ENCODE assay signal across 7 cellular contexts in genomic region chr3:130894873-130895330, GRCh38. TPM values are rescaled to one million over a fixed set of nuclear protein-coding genes. Genes with fewer than 3 reads are reported as not detected.
A peak's percentile ranks its signal among the peaks of the same experiment; 100 is the strongest.
DNase-seq lines count a peak whose midpoint lies in the region; ATAC-seq and TF ChIP-seq lines count a peak whose summit lies in the region.

No MANE protein-coding gene starts in this region.

- ATAC-seq in HG03342 (IDR thresholded peaks at IDR 0.05; ENCODE audit: unreplicated experiment): no peak

- DNase-seq in GM13977 (ENCODE audit: low spot score) (peak; percentile 20), RWPE1 (ENCODE audit: low spot score) (no peak), fibroblast of lung (ENCODE audit: low read depth in 2 of 2) (peak; percentile 20 to 26), retinal pigment epithelial cell (ENCODE audit: low read depth) (no peak), NCI-H774 (lab: John Stamatoyannopoulos, UW) (no peak), hippocampal formation (lab: John Stamatoyannopoulos, UW) (no peak)

- no peaks in the 10 kb centered on the region for H3K4me1 ChIP-seq in fibroblast of lung (ENCODE audit: control insufficient read depth, extremely low read depth, insufficient read depth, low read length)

- CTCF ChIA-PET in RWPE1 (lab: Yijun Ruan, JAX): no interaction called here

- H4K20me1 ChIP-seq in fibroblast of lung (ENCODE audit: control insufficient read depth, extremely low read depth, insufficient read depth, low read length): no peaks in the 10 kb centered on the region

- POLR2A ChIA-PET in RWPE1 (lab: Yijun Ruan, JAX; ENCODE audit: low non-redundant PET): interaction anchor here (0.6 kb wide), 1 partner anchor 1638 kb away, joined by 4 read pairs; no protein-coding TSS in a partner anchor

- peaks cover 54% of the 10 kb centered on the region for H3K79me2 ChIP-seq in fibroblast of lung (ENCODE audit: control insufficient read depth, insufficient read depth, low read length)

- H3K9me3 ChIP-seq in fibroblast of lung (ENCODE audit: control insufficient read depth, insufficient read depth, low read depth, low read length): no peaks in the 10 kb centered on the region

- no peaks in the 10 kb centered on the region for H3K27me3 ChIP-seq in fibroblast of lung (ENCODE audit: control insufficient read depth, insufficient read depth, low read length)

- TF ChIP-seq CTCF in GM13977 (IDR thresholded peaks at IDR 0.05; ENCODE audit: extremely low read depth, insufficient read depth, missing control alignments): no peak
- TF ChIP-seq CTCF in RWPE1 (conservative IDR thresholded peaks at IDR 0.05; ENCODE audit: low read depth): no peak
- TF ChIP-seq CTCF in fibroblast of lung (conservative IDR thresholded peaks at IDR 0.05 in 1 of 2, IDR thresholded peaks at IDR 0.05 in 1 of 2; ENCODE audit: low read depth in 1 of 2, low read length in 2 of 2): no peak
- no peak for TF ChIP-seq CTCF in retinal pigment epithelial cell (conservative IDR thresholded peaks at IDR 0.05; ENCODE audit: low read depth, low read length)

- H3K4me2 ChIP-seq in fibroblast of lung (ENCODE audit: extremely low read depth, insufficient read depth, low read length): peak overlapping the region; percentile 18

- peak overlapping the region; percentile 67 for H2AFZ ChIP-seq in fibroblast of lung (ENCODE audit: low read length)

- peak overlapping the region; percentile 97 for H3K9ac ChIP-seq in fibroblast of lung (ENCODE audit: insufficient read depth, low read length)

- peak overlapping the region; percentile 84 to 90 (median 88) for H3K4me3 ChIP-seq in fibroblast of lung (replicated peaks in 1 of 4; ENCODE audit: control extremely low read depth in 1 of 4, insufficient read depth in 1 of 4, low read depth in 3 of 4, low read length in 4 of 4)
- peak overlapping the region; percentile 89 for H3K4me3 ChIP-seq in retinal pigment epithelial cell (ENCODE audit: low read length)

- in situ Hi-C loops in GM13977 (cut with MboI; ENCODE audit: low pct_unique_long_range_greater_than_20kb, low sequenced_read_pairs, unreplicated experiment): loop anchor here (10.0 kb wide), 1 partner anchor 130 kb away; no protein-coding TSS in a partner anchor

- H3K27ac ChIP-seq in RWPE1 (peak overlapping the region; percentile 85), fibroblast of lung (ENCODE audit: insufficient read depth, low read length) (peak overlapping the region; percentile 98)

- H3K36me3 ChIP-seq in fibroblast of lung (ENCODE audit: control insufficient read depth, insufficient read depth, low read length): no peaks in the 10 kb centered on the region

RNA-seq across cellular contexts. Expression of gene ATP2C1, which starts 1.0 kb away (rescaled TPM):
- total RNA-seq in fibroblast of lung: 141 and 196 TPM in 2 replicates
- polyA plus RNA-seq in fibroblast of lung: 78.1 and 111 TPM in 2 replicates
- 44.5 and 57.3 TPM in 2 replicates for polyA plus RNA-seq in fibroblast of lung (2012)
- 14.4 and 18.6 TPM in 2 replicates for polyA minus RNA-seq in fibroblast of lung (ENCODE audit: low replicate concordance)

Comparison
In these comparisons a context has a peak if more than half of its experiments do, and no peak if none do; other contexts are left out.
1. DNase-seq: peak in GM13977 (single experiment) and fibroblast of lung (2 of 2); none in RWPE1 (single experiment), retinal pigment epithelial cell (single experiment), NCI-H774 (single experiment) and hippocampal formation (0 of 2).